Comparison of ENCODE assay signal across 13 cellular contexts in the genomic region with DNA sequence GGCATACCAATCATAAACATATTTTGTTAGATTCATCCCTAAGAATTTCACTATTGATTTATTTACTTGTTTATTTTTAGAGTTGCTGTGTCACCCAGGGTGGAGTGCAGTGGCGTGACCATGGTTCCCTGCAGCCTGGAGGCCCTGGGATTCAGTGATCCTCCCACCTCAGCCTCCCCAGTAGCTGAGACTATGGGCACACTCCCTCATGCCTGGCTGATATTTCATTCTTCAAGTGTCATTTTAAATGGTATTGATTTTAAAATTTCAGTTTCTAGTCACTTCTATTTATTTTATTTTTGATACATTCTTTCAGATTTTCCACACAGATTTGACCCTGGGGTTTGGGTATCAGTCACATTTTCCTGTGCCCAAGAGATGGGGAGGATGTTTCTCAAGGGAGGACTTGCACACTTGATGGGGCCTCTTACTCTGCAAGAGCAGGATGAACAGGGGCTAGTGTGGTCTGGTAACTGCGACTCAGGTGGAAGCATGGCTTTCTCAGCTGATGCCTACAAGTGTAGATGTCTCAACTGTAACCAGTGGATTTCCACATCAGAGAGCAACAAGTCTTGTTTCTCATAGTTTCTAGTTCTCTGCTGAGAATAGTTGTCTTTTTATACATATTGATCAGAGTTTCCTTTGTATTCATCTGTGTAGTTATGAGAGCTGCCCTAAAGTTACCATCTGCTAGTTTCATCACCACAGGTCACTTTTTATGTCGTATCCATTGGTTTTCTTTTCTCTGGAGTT. TPM values are rescaled to one million over a fixed set of nuclear protein-coding genes. Genes with fewer than 3 reads are reported as not detected.
DNase-seq lines count a peak whose midpoint lies in the region; ATAC-seq, FAIRE-seq and TF ChIP-seq lines count a peak whose summit lies in the region.
"Had no signal": no experiment of that assay in that cellular context is flagged by ENCODE, and none has a peak within 500 bp of the region (broad histone marks: within the 10 kb centered on the region; RNA-seq: fewer than 3 reads in every experiment).

No MANE protein-coding gene starts in this region.

- H3K4me3 Mint-ChIP-seq in activated CD8-positive, alpha-beta T cell treated with anti-CD3 and anti-CD28 coated beads for 36 hours: no peak overlapping the region
- H3K4me3 Mint-ChIP-seq in GM23338: no peak overlapping the region
- H3K4me3 Mint-ChIP-seq: CD4-positive, alpha-beta memory T cell had no signal

- peaks cover 17% of the 10 kb centered on the region for H3K4me1 Mint-ChIP-seq in activated CD8-positive, alpha-beta T cell treated with anti-CD3 and anti-CD28 coated beads for 36 hours (ENCODE audit: low read depth)
- no peaks in the 10 kb centered on the region for H3K4me1 Mint-ChIP-seq in GM23338
- H3K4me1 Mint-ChIP-seq: CD4-positive, alpha-beta memory T cell had no signal

- no peaks in the 10 kb centered on the region for H4K20me1 ChIP-seq in GM23338 (replicated peaks; ENCODE audit: insufficient read depth)

- 76 to 86% methylated on average over 2 to 3 of the region's 3 CpGs for WGBS in gastroesophageal sphincter (ENCODE audit: low coverage in 1 of 2), 2 donors

- no peak for TF ChIP-seq CTCF in activated CD8-positive, alpha-beta T cell treated with anti-CD3 and anti-CD28 coated beads for 36 hours (IDR thresholded peaks at IDR 0.05)
- no peak for TF ChIP-seq CTCF in GM23338 (conservative IDR thresholded peaks at IDR 0.05; ENCODE audit: low read depth in 2 of 2)
- no peak for TF ChIP-seq CTCF in gastroesophageal sphincter (IDR thresholded peaks at IDR 0.05)

- CTCF ChIA-PET in activated CD8-positive, alpha-beta T cell treated with anti-CD3 and anti-CD28 coated beads for 36 hours (lab: Charles Lee): interaction anchor here (0.9 to 3.9 kb wide), 5 partner anchors 16 to 92 kb away, joined by 3 to 22 read pairs (median 4); no protein-coding TSS in a partner anchor

- no peaks in the 10 kb centered on the region for H3F3A ChIP-seq in GM23338 (replicated peaks; ENCODE audit: low read depth)

- H3K4me1 ChIP-seq in GM23338 (ENCODE audit: insufficient read depth): no peaks in the 10 kb centered on the region
- no peaks in the 10 kb centered on the region for H3K4me1 ChIP-seq in gastroesophageal sphincter
- H3K4me1 ChIP-seq: ascending aorta had no signal

- POLR2A ChIA-PET in activated CD8-positive, alpha-beta T cell treated with anti-CD3 and anti-CD28 coated beads for 36 hours (lab: Charles Lee): no interaction called here

- FAIRE-seq in GM12891 (lab: Jason Lieb, UNC): peak; percentile 94

- H3K36me3 ChIP-seq in GM23338 (ENCODE audit: insufficient read depth) (no peaks in the 10 kb centered on the region), gastroesophageal sphincter (no peaks in the 10 kb centered on the region)
- H3K36me3 ChIP-seq: ascending aorta had no signal

- no peaks in the 10 kb centered on the region for H3K9me3 Mint-ChIP-seq in activated CD8-positive, alpha-beta T cell treated with anti-CD3 and anti-CD28 coated beads for 36 hours
- no peaks in the 10 kb centered on the region for H3K9me3 Mint-ChIP-seq in GM23338
- H3K9me3 Mint-ChIP-seq: CD4-positive, alpha-beta memory T cell had no signal

- no peak for TF ChIP-seq POLR2A in GM12891 (IDR thresholded peaks at IDR 0.05; ENCODE audit: low read depth, low read length)
- TF ChIP-seq POLR2A in gastroesophageal sphincter (IDR thresholded peaks at IDR 0.05): no peak

- H3K9me3 ChIP-seq in gastroesophageal sphincter: no peaks in the 10 kb centered on the region
- H3K9me3 ChIP-seq: ascending aorta had no signal

- DNase-seq in GM12891 (ENCODE audit: insufficient read length, low spot score) (no peak), cerebellar cortex (ENCODE audit: low spot score) (no peak), GM23338 (ENCODE audit: low spot score) (no peak), hippocampal formation (lab: John Stamatoyannopoulos, UW) (no peak)
- peak; percentile 75 for DNase-seq in activated CD8-positive, alpha-beta T cell treated with anti-CD3 and anti-CD28 coated beads for 36 hours
- DNase-seq: CD4-positive, alpha-beta memory T cell; NCI-H1436; right cardiac atrium had no signal

- intact Hi-C loops in activated CD8-positive, alpha-beta T cell treated with anti-CD3 and anti-CD28 coated beads for 36 hours (cut with micrococcal nuclease): no loop called here

- H3K27me3 Mint-ChIP-seq in activated CD8-positive, alpha-beta T cell treated with anti-CD3 and anti-CD28 coated beads for 36 hours: no peaks in the 10 kb centered on the region
- peaks cover 7% of the 10 kb centered on the region for H3K27me3 Mint-ChIP-seq in GM23338 (ENCODE audit: insufficient read depth, low read depth, poor library complexity)

- H3K9me2 ChIP-seq in GM23338 (ENCODE audit: insufficient read depth): no peaks in the 10 kb centered on the region

- peak overlapping the region; percentile 82 for H3K27ac Mint-ChIP-seq in activated CD8-positive, alpha-beta T cell treated with anti-CD3 and anti-CD28 coated beads for 36 hours
- no peak overlapping the region for H3K27ac Mint-ChIP-seq in GM23338

- H2AFZ ChIP-seq in GM23338: no peak overlapping the region

- no peak overlapping the region for H3K4me2 ChIP-seq in GM23338

- H3K36me3 Mint-ChIP-seq in activated CD8-positive, alpha-beta T cell treated with anti-CD3 and anti-CD28 coated beads for 36 hours (ENCODE audit: low read depth): no peaks in the 10 kb centered on the region
- no peaks in the 10 kb centered on the region for H3K36me3 Mint-ChIP-seq in GM23338 (ENCODE audit: low read depth)
- H3K36me3 Mint-ChIP-seq: CD4-positive, alpha-beta memory T cell had no signal

- TF ChIP-seq EP300 in gastroesophageal sphincter (IDR thresholded peaks at IDR 0.05): no peak

- H3K4me3 ChIP-seq in GM23338: no peak overlapping the region
- H3K4me3 ChIP-seq in gastroesophageal sphincter: no peak overlapping the region
- H3K4me3 ChIP-seq: ascending aorta had no signal

- ATAC-seq in GM19043 (IDR thresholded peaks at IDR 0.05; ENCODE audit: low read depth, unreplicated experiment) (peak; percentile 68), HG02759 (IDR thresholded peaks at IDR 0.05; ENCODE audit: unreplicated experiment) (peak; percentile 72), GM23338 (no peak), gastroesophageal sphincter (no peak)
- ATAC-seq in activated CD8-positive, alpha-beta T cell treated with anti-CD3 and anti-CD28 coated beads for 36 hours: peak; percentile 98
- ATAC-seq: right cardiac atrium had no signal

- no peak overlapping the region for H3K27ac ChIP-seq in GM23338 (ENCODE audit: low read depth)
- no peak overlapping the region for H3K27ac ChIP-seq in gastroesophageal sphincter
- H3K27ac ChIP-seq: ascending aorta, epithelial cell of prostate had no signal

- no peaks in the 10 kb centered on the region for H3K79me2 ChIP-seq in GM23338 (replicated peaks; ENCODE audit: insufficient read depth)

- H3K27me3 ChIP-seq in GM23338 (ENCODE audit: insufficient read depth): no peaks in the 10 kb centered on the region
- H3K27me3 ChIP-seq in gastroesophageal sphincter: no peaks in the 10 kb centered on the region
- H3K27me3 ChIP-seq: ascending aorta had no signal

TF ChIP-seq in GM12891, 5 proteins besides CTCF, POLR2A, EP300 and RAD21:
- no peak for TF ChIP-seq POU2F2 (IDR thresholded peaks at IDR 0.05; ENCODE audit: low read depth, low read length)
- TF ChIP-seq POLR2AphosphoS5 (IDR thresholded peaks at IDR 0.05; ENCODE audit: low read depth, low read length): no peak
- no peak for TF ChIP-seq SPI1 (IDR thresholded peaks at IDR 0.05; ENCODE audit: low read depth, low read length)
- no peak for TF ChIP-seq PAX5 (IDR thresholded peaks at IDR 0.05; ENCODE audit: insufficient read depth, low read length, severe bottlenecking)
- no peak for TF ChIP-seq TAF1 (IDR thresholded peaks at IDR 0.05; ENCODE audit: low read depth, low read length)

TF ChIP-seq in GM23338, 12 proteins besides CTCF, POLR2A, EP300 and RAD21 (continues in another document):
- TF ChIP-seq ZNF114 (CRISPR knock-in tag; IDR thresholded peaks at IDR 0.05) (no peak), STAT1 (IDR thresholded peaks at IDR 0.05; ENCODE audit: unreplicated experiment) (no peak), EZH2phosphoT487 (IDR thresholded peaks at IDR 0.05; ENCODE audit: unreplicated experiment) (no peak), JUNB (IDR thresholded peaks at IDR 0.05; ENCODE audit: unreplicated experiment) (no peak), CREB1 (CRISPR knock-in tag; IDR thresholded peaks at IDR 0.05; ENCODE audit: low read depth) (no peak), POLR2AphosphoS5 (IDR thresholded peaks at IDR 0.05; ENCODE audit: low read depth) (no peak), ZNF331 (CRISPR knock-in tag; IDR thresholded peaks at IDR 0.05; ENCODE audit: low read depth) (no peak)
- TF ChIP-seq, protein P1, sequence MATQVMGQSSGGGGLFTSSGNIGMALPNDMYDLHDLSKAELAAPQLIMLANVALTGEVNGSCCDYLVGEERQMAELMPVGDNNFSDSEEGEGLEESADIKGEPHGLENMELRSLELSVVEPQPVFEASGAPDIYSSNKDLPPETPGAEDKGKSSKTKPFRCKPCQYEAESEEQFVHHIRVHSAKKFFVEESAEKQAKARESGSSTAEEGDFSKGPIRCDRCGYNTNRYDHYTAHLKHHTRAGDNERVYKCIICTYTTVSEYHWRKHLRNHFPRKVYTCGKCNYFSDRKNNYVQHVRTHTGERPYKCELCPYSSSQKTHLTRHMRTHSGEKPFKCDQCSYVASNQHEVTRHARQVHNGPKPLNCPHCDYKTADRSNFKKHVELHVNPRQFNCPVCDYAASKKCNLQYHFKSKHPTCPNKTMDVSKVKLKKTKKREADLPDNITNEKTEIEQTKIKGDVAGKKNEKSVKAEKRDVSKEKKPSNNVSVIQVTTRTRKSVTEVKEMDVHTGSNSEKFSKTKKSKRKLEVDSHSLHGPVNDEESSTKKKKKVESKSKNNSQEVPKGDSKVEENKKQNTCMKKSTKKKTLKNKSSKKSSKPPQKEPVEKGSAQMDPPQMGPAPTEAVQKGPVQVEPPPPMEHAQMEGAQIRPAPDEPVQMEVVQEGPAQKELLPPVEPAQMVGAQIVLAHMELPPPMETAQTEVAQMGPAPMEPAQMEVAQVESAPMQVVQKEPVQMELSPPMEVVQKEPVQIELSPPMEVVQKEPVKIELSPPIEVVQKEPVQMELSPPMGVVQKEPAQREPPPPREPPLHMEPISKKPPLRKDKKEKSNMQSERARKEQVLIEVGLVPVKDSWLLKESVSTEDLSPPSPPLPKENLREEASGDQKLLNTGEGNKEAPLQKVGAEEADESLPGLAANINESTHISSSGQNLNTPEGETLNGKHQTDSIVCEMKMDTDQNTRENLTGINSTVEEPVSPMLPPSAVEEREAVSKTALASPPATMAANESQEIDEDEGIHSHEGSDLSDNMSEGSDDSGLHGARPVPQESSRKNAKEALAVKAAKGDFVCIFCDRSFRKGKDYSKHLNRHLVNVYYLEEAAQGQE (IDR thresholded peaks at IDR 0.05; ENCODE audit: unreplicated experiment): no peak

RNA-seq across cellular contexts. Expression of gene CCNE1, which starts 40.2 kb away (rescaled TPM):
- polyA plus RNA-seq in GM12891 (2012; ENCODE audit: low read depth, missing spikeins): 16.5 TPM
- 10 to 100 TPM; 24.5 to 25.7 TPM for total RNA-seq in activated CD8-positive, alpha-beta T cell treated with anti-CD3 and anti-CD28 coated beads for 36 hours
- 38.3 and 52.8 TPM in 2 replicates for total RNA-seq in GM23338 (2014; rRNA removed; shearing (Covaris generic))
- polyA plus RNA-seq in GM23338 (2016; fragmentation: Nextera tagmentation; extraction: Ambion mirVana): 26.1 and 31.3 TPM in 2 replicates
- 1 to 10 TPM; 1.5 to 5.0 (median 2.9) TPM for total RNA-seq in gastroesophageal sphincter
- total RNA-seq: ascending aorta had no signal

Comparison
In these comparisons a context has a peak if more than half of its experiments do, and no peak if none do; other contexts are left out.
1. ATAC-seq: peak in GM19043 (single experiment), HG02759 (single experiment) and activated CD8-positive, alpha-beta T cell treated with anti-CD3 and anti-CD28 coated beads for 36 hours (single experiment); none in GM23338 (single experiment) and gastroesophageal sphincter (single experiment).